In genomic region chr6:43773981-43774775, GRCh38 we compare ENCODE assay signal across 1 cellular context.
TF ChIP-seq lines count a peak whose summit lies in the region.

No MANE protein-coding gene starts in this region.

TF ChIP-seq in HepG2, 621 proteins besides CTCF, POLR2A, EP300 and RAD21 (continued from another document and continues in another):
- no peak for TF ChIP-seq NR2F6 (IDR thresholded peaks at IDR 0.05)
- TF ChIP-seq NR2F6 (CRISPR knock-in tag; IDR thresholded peaks at IDR 0.05): no peak
- TF ChIP-seq FOXA3 (CRISPR knock-in tag; IDR thresholded peaks at IDR 0.05): 0 out of 2 replicates have a peak, but pooled peaks have one; percentile 11
- TF ChIP-seq RBFOX2 (IDR thresholded peaks at IDR 0.05; ENCODE audit: low read depth, low read length): peak; percentile 61
- no peak for TF ChIP-seq HNRNPL (IDR thresholded peaks at IDR 0.05; ENCODE audit: low read depth, low read length)
- TF ChIP-seq NFRKB (IDR thresholded peaks at IDR 0.05): no peak
- TF ChIP-seq ZNF253 (CRISPR knock-in tag; IDR thresholded peaks at IDR 0.05; ENCODE audit: borderline replicate concordance): no peak
- TF ChIP-seq ZNF121 (CRISPR knock-in tag; IDR thresholded peaks at IDR 0.05): no peak
- no peak for TF ChIP-seq IKZF4 (CRISPR knock-in tag; IDR thresholded peaks at IDR 0.05; ENCODE audit: borderline replicate concordance, low read depth, not compliant biosample characterization)
- TF ChIP-seq SP5 (CRISPR knock-in tag; IDR thresholded peaks at IDR 0.05; ENCODE audit: borderline replicate concordance, low read depth): no peak
- no peak for TF ChIP-seq AFF4 (CRISPR knock-in tag; IDR thresholded peaks at IDR 0.05)
- 0 out of 2 replicates have a peak, but pooled peaks have one; percentile 50 for TF ChIP-seq ZNF232 (CRISPR knock-in tag; IDR thresholded peaks at IDR 0.05; ENCODE audit: borderline replicate concordance)
- no peak for TF ChIP-seq XBP1 (CRISPR knock-in tag; IDR thresholded peaks at IDR 0.05)
- TF ChIP-seq NR2F1 (CRISPR knock-in tag; IDR thresholded peaks at IDR 0.05): no peak
- TF ChIP-seq ZHX2 (IDR thresholded peaks at IDR 0.05; ENCODE audit: low read depth): no peak
- TF ChIP-seq ZHX2 (CRISPR knock-in tag; IDR thresholded peaks at IDR 0.05; ENCODE audit: borderline replicate concordance): no peak
- TF ChIP-seq POGK (CRISPR knock-in tag; conservative IDR thresholded peaks at IDR 0.05): no peak
- no peak for TF ChIP-seq MIXL1 (CRISPR knock-in tag; IDR thresholded peaks at IDR 0.05)
- no peak for TF ChIP-seq ZNF44 (CRISPR knock-in tag; IDR thresholded peaks at IDR 0.05)
- TF ChIP-seq TFE3 (CRISPR knock-in tag; IDR thresholded peaks at IDR 0.05): no peak
- TF ChIP-seq HDAC6 (IDR thresholded peaks at IDR 0.05; ENCODE audit: low read depth, low read length): no peak
- no peak for TF ChIP-seq ZNF383 (CRISPR knock-in tag; IDR thresholded peaks at IDR 0.05; ENCODE audit: borderline replicate concordance)
- no peak for TF ChIP-seq ZNF784 (CRISPR knock-in tag; IDR thresholded peaks at IDR 0.05; ENCODE audit: borderline replicate concordance)
- TF ChIP-seq HNF4G (IDR thresholded peaks at IDR 0.05; ENCODE audit: borderline replicate concordance, low read depth, low read length): no peak
- TF ChIP-seq HNF4G (CRISPR knock-in tag; IDR thresholded peaks at IDR 0.05; ENCODE audit: borderline replicate concordance, low read depth): 0 out of 2 replicates have a peak, but pooled peaks have one; percentile 4
- no peak for TF ChIP-seq ZFP1 (CRISPR knock-in tag; IDR thresholded peaks at IDR 0.05)
- no peak for TF ChIP-seq AGO1 (IDR thresholded peaks at IDR 0.05; ENCODE audit: low read depth, low read length, poor library complexity, severe bottlenecking)
- TF ChIP-seq ATF5 (CRISPR knock-in tag; IDR thresholded peaks at IDR 0.05; ENCODE audit: low read depth): no peak
- TF ChIP-seq PPARG (CRISPR knock-in tag; conservative IDR thresholded peaks at IDR 0.05): no peak
- TF ChIP-seq HCFC1 (IDR thresholded peaks at IDR 0.05; ENCODE audit: low read depth, low read length): no peak
- no peak for TF ChIP-seq CBFB (CRISPR knock-in tag; IDR thresholded peaks at IDR 0.05)
- no peak for TF ChIP-seq ZNF318 (CRISPR knock-in tag; IDR thresholded peaks at IDR 0.05)
- no peak for TF ChIP-seq HES4 (CRISPR knock-in tag; IDR thresholded peaks at IDR 0.05; ENCODE audit: borderline replicate concordance)
- TF ChIP-seq GLMP (CRISPR knock-in tag; IDR thresholded peaks at IDR 0.05; ENCODE audit: borderline replicate concordance): no peak
